In genomic region chrX:129785160-129785947, GRCh38 we compare ENCODE assay signal across 13 cellular contexts. TPM values are rescaled to one million over a fixed set of nuclear protein-coding genes. Genes with fewer than 3 reads are reported as not detected.
DNase-seq lines count a peak whose midpoint lies in the region; FAIRE-seq and TF ChIP-seq lines count a peak whose summit lies in the region.
"Had no signal": no experiment of that assay in that cellular context is flagged by ENCODE, and none has a peak within 500 bp of the region (broad histone marks: within the 10 kb centered on the region; RNA-seq: fewer than 3 reads in every experiment).

No MANE protein-coding gene starts in this region.

- no peak overlapping the region for H3K9ac ChIP-seq in neuronal stem cell (ENCODE audit: low read depth, low read length, poor library complexity)

- no peak overlapping the region for H2BK12ac ChIP-seq in neuronal stem cell (ENCODE audit: low read length)

- H3K27me3 ChIP-seq in neuronal stem cell (ENCODE audit: control insufficient read depth in 3 of 3, insufficient read depth in 3 of 3, low read depth in 1 of 3, low read length in 3 of 3) (peaks cover 0 to 4% (median 0%) of the 10 kb centered on the region in 3 experiments), adrenal gland (no peaks in the 10 kb centered on the region)
- H3K27me3 ChIP-seq: tibial nerve had no signal

- no peak overlapping the region for H2BK15ac ChIP-seq in neuronal stem cell (ENCODE audit: low read length)

- DNase-seq in T-helper 2 cell treated with Interferon-gamma antibody and Interleukin-4, amounts not matched to agents 5 μg/mL and 100 μg/mL, for 36 hours (ENCODE audit: low spot score), result no peak
- no peak for DNase-seq in T-helper 2 cell
- DNase-seq in GM18507 (ENCODE audit: extremely low spot score, insufficient read length, low read depth), result no peak
- no peak for DNase-seq in activated T-helper 1 cell treated with anti-CD3 and anti-CD28 coated beads, Interleukin-12 subunit alpha, Interleukin-12 subunit beta, Interleukin-2, Interleukin-4 antibody, amounts not matched to agents 30 ng/mL and 10 ng/mL and 1 ng/mL, durations not matched to agents 14 hours and 24 hours and 36 hours (ENCODE audit: low spot score)
- DNase-seq in neuronal stem cell (ENCODE audit: low spot score), result no peak
- no peak for DNase-seq in iPS-NIHi11 (ENCODE audit: low spot score)
- DNase-seq in NCI-H446 (lab: John Stamatoyannopoulos, UW), result no peak
- DNase-seq in adrenal gland, result no peak
- DNase-seq: DMS79, kidney glomerular epithelial cell had no signal

- intact Hi-C loops in activated T-helper 1 cell treated with anti-CD3 and anti-CD28 coated beads, Interleukin-12 subunit alpha, Interleukin-12 subunit beta, Interleukin-2, Interleukin-4 antibody, amounts not matched to agents 30 ng/mL and 10 ng/mL and 1 ng/mL, durations not matched to agents 14 hours and 24 hours and 36 hours (cut with micrococcal nuclease), result loop anchor here (10.0 kb wide), 2 partner anchors 181 to 389 kb away; partner anchors contain the start of gene RAB33A
- intact Hi-C loops in adrenal gland (cut with DNase I), result no loop called here

- peaks cover 47% of the 10 kb centered on the region for H3K4me1 Mint-ChIP-seq in T-helper 2 cell treated with Interferon-gamma antibody and Interleukin-4, amounts not matched to agents 5 μg/mL and 100 μg/mL, for 36 hours (ENCODE audit: low read depth)
- H3K4me1 Mint-ChIP-seq in activated T-helper 1 cell treated with anti-CD3 and anti-CD28 coated beads, Interleukin-12 subunit alpha, Interleukin-12 subunit beta, Interleukin-2, Interleukin-4 antibody, amounts not matched to agents 30 ng/mL and 10 ng/mL and 1 ng/mL, durations not matched to agents 14 hours and 24 hours and 36 hours (ENCODE audit: low read depth), result peaks cover 48% of the 10 kb centered on the region

- H3K23ac ChIP-seq in neuronal stem cell (ENCODE audit: low read depth, low read length, poor library complexity), result no peak overlapping the region

- no peaks in the 10 kb centered on the region for H3K36me3 ChIP-seq in neuronal stem cell (replicated peaks in 1 of 2; ENCODE audit: control insufficient read depth in 2 of 2, insufficient read depth in 2 of 2, low read length in 2 of 2)
- no peaks in the 10 kb centered on the region for H3K36me3 ChIP-seq in adrenal gland (replicated peaks in 1 of 2)
- H3K36me3 ChIP-seq: tibial nerve had no signal

- H3K4me3 Mint-ChIP-seq in T-helper 2 cell treated with Interferon-gamma antibody and Interleukin-4, amounts not matched to agents 5 μg/mL and 100 μg/mL, for 36 hours, result peak overlapping the region; percentile 68
- H3K4me3 Mint-ChIP-seq in activated T-helper 1 cell treated with anti-CD3 and anti-CD28 coated beads, Interleukin-12 subunit alpha, Interleukin-12 subunit beta, Interleukin-2, Interleukin-4 antibody, amounts not matched to agents 30 ng/mL and 10 ng/mL and 1 ng/mL, durations not matched to agents 14 hours and 24 hours and 36 hours, result peak overlapping the region; percentile 74

- H3K9me3 ChIP-seq in neuronal stem cell (replicated peaks in 1 of 2; ENCODE audit: control insufficient read depth in 2 of 2, insufficient read depth in 1 of 2, low read depth in 1 of 2, low read length in 2 of 2) (no peaks in the 10 kb centered on the region), adrenal gland (replicated peaks in 1 of 3) (no peaks in the 10 kb centered on the region)
- H3K9me3 ChIP-seq: tibial nerve had no signal

- H3K27ac Mint-ChIP-seq in T-helper 2 cell treated with Interferon-gamma antibody and Interleukin-4, amounts not matched to agents 5 μg/mL and 100 μg/mL, for 36 hours, result peak overlapping the region; percentile 49
- peak overlapping the region; percentile 73 for H3K27ac Mint-ChIP-seq in activated T-helper 1 cell treated with anti-CD3 and anti-CD28 coated beads, Interleukin-12 subunit alpha, Interleukin-12 subunit beta, Interleukin-2, Interleukin-4 antibody, amounts not matched to agents 30 ng/mL and 10 ng/mL and 1 ng/mL, durations not matched to agents 14 hours and 24 hours and 36 hours

- no peak overlapping the region for H3K4ac ChIP-seq in neuronal stem cell (ENCODE audit: low read length)

- no peak for TF ChIP-seq POLR2A in adrenal gland (IDR thresholded peaks at IDR 0.05)

- H3K27ac ChIP-seq in neuronal stem cell (replicated peaks; ENCODE audit: low read length), result no peak overlapping the region
- no peak overlapping the region for H3K27ac ChIP-seq in adrenal gland
- H3K27ac ChIP-seq: tibial nerve had no signal

- H3K4me2 ChIP-seq in neuronal stem cell (ENCODE audit: insufficient read depth, low read length, poor library complexity, severe bottlenecking), result no peak overlapping the region

- peak; percentile 70 for FAIRE-seq in GM18507 (lab: Jason Lieb, UNC)
- FAIRE-seq: H54 had no signal

- H3K9me3 Mint-ChIP-seq in T-helper 2 cell treated with Interferon-gamma antibody and Interleukin-4, amounts not matched to agents 5 μg/mL and 100 μg/mL, for 36 hours, result no peaks in the 10 kb centered on the region
- no peaks in the 10 kb centered on the region for H3K9me3 Mint-ChIP-seq in activated T-helper 1 cell treated with anti-CD3 and anti-CD28 coated beads, Interleukin-12 subunit alpha, Interleukin-12 subunit beta, Interleukin-2, Interleukin-4 antibody, amounts not matched to agents 30 ng/mL and 10 ng/mL and 1 ng/mL, durations not matched to agents 14 hours and 24 hours and 36 hours

- H2BK5ac ChIP-seq in neuronal stem cell (ENCODE audit: low read length), result no peak overlapping the region

- H3K14ac ChIP-seq in neuronal stem cell (ENCODE audit: low read length), result no peak overlapping the region

- H3K79me1 ChIP-seq in neuronal stem cell (ENCODE audit: low read depth, low read length), result no peaks in the 10 kb centered on the region

- no peaks in the 10 kb centered on the region for H3K27me3 Mint-ChIP-seq in T-helper 2 cell treated with Interferon-gamma antibody and Interleukin-4, amounts not matched to agents 5 μg/mL and 100 μg/mL, for 36 hours (ENCODE audit: low read depth)
- H3K27me3 Mint-ChIP-seq in activated T-helper 1 cell treated with anti-CD3 and anti-CD28 coated beads, Interleukin-12 subunit alpha, Interleukin-12 subunit beta, Interleukin-2, Interleukin-4 antibody, amounts not matched to agents 30 ng/mL and 10 ng/mL and 1 ng/mL, durations not matched to agents 14 hours and 24 hours and 36 hours (ENCODE audit: insufficient read depth), result no peaks in the 10 kb centered on the region

- peak overlapping the region; percentile 39 for H2AFZ ChIP-seq in neuronal stem cell (ENCODE audit: low read length)

- H3K4me1 ChIP-seq in neuronal stem cell (ENCODE audit: control insufficient read depth in 2 of 2, insufficient read depth in 1 of 2, low read depth in 1 of 2, low read length in 2 of 2) (peaks cover 0 to 2% of the 10 kb centered on the region in 2 donors), adrenal gland (replicated peaks in 1 of 2) (no peaks in the 10 kb centered on the region)
- H3K4me1 ChIP-seq: tibial nerve had no signal

- WGBS in neuronal stem cell (ENCODE audit: extremely low coverage in 2 of 2, insufficient read length in 2 of 2, insufficient replicate concordance in 1 of 2), 2 donors, result no CpG with 5 or more reads among the region's 11 CpGs
- 65 to 79% (median 68%) methylated on average over 6 to 11 of the region's 11 CpGs for WGBS in adrenal gland, 4 donors

- H3K18ac ChIP-seq in neuronal stem cell (ENCODE audit: low read length), result no peak overlapping the region

- no peak for TF ChIP-seq CTCF in adrenal gland (IDR thresholded peaks at IDR 0.05)

- peaks cover 70% of the 10 kb centered on the region for H3K36me3 Mint-ChIP-seq in T-helper 2 cell treated with Interferon-gamma antibody and Interleukin-4, amounts not matched to agents 5 μg/mL and 100 μg/mL, for 36 hours (ENCODE audit: low read depth)
- peaks cover 50% of the 10 kb centered on the region for H3K36me3 Mint-ChIP-seq in activated T-helper 1 cell treated with anti-CD3 and anti-CD28 coated beads, Interleukin-12 subunit alpha, Interleukin-12 subunit beta, Interleukin-2, Interleukin-4 antibody, amounts not matched to agents 30 ng/mL and 10 ng/mL and 1 ng/mL, durations not matched to agents 14 hours and 24 hours and 36 hours (ENCODE audit: low read depth)

- H2BK120ac ChIP-seq in neuronal stem cell (ENCODE audit: low read depth, low read length), result no peak overlapping the region

- H4K8ac ChIP-seq in neuronal stem cell (ENCODE audit: low read depth, low read length), result no peak overlapping the region

- H4K91ac ChIP-seq in neuronal stem cell (ENCODE audit: low read depth, low read length, poor library complexity), result no peak overlapping the region

- no peak overlapping the region for H2AK5ac ChIP-seq in neuronal stem cell (ENCODE audit: low read depth, low read length)

- H3K4me3 ChIP-seq in neuronal stem cell (ENCODE audit: low read length in 2 of 2) (no peak overlapping the region), adrenal gland (no peak overlapping the region)
- H3K4me3 ChIP-seq: tibial nerve had no signal

RNA-seq across cellular contexts. Expression of gene SASH3, which starts 5.6 kb away (rescaled TPM):
- total RNA-seq in activated T-helper 1 cell treated with anti-CD3 and anti-CD28 coated beads, Interleukin-12 subunit alpha, Interleukin-12 subunit beta, Interleukin-2, Interleukin-4 antibody, amounts not matched to agents 30 ng/mL and 10 ng/mL and 1 ng/mL, durations not matched to agents 14 hours and 24 hours and 36 hours, result 129 and 135 TPM in 2 replicates
- not detected for polyA plus RNA-seq in neuronal stem cell (2013, experiment 1 of 2)
- not detected for polyA plus RNA-seq in neuronal stem cell (2013, experiment 2 of 2)
- total RNA-seq in adrenal gland, result 10 to 100 TPM in 7 of 8 donors, 1 to 10 TPM in 1; 6.3 to 27.8 (median 18.5) TPM
- polyA plus RNA-seq in adrenal gland, result 10 to 100 TPM in 1 of 3 donors, 1 to 10 TPM in 2; 4.9 to 14.3 (median 5.9) TPM
- polyA plus RNA-seq: neural cell had no signal

RNA-seq across cellular contexts. Expression of gene XPNPEP2, which starts 46.6 kb away (rescaled TPM):
- 0.16 and 0.24 TPM in 2 replicates for total RNA-seq in activated T-helper 1 cell treated with anti-CD3 and anti-CD28 coated beads, Interleukin-12 subunit alpha, Interleukin-12 subunit beta, Interleukin-2, Interleukin-4 antibody, amounts not matched to agents 30 ng/mL and 10 ng/mL and 1 ng/mL, durations not matched to agents 14 hours and 24 hours and 36 hours
- 0.29 TPM for polyA plus RNA-seq in neuronal stem cell (2013, experiment 1 of 2)
- 0.30 TPM for polyA plus RNA-seq in neuronal stem cell (2013, experiment 2 of 2)
- total RNA-seq in adrenal gland, result 1 to 10 TPM in 5 of 8 donors, under 1 TPM in 3; 0.18 to 5.4 (median 1.5) TPM
- polyA plus RNA-seq in adrenal gland, result 1 to 10 TPM in 1 of 3 donors, under 1 TPM in 2; 0.56 to 2.4 (median 0.73) TPM
- polyA plus RNA-seq: neural cell had no signal

RNA-seq across cellular contexts. Expression of gene ZDHHC9, which starts 58.3 kb away (rescaled TPM):
- 13.6 and 14.2 TPM in 2 replicates for total RNA-seq in activated T-helper 1 cell treated with anti-CD3 and anti-CD28 coated beads, Interleukin-12 subunit alpha, Interleukin-12 subunit beta, Interleukin-2, Interleukin-4 antibody, amounts not matched to agents 30 ng/mL and 10 ng/mL and 1 ng/mL, durations not matched to agents 14 hours and 24 hours and 36 hours
- 32.4 TPM for polyA plus RNA-seq in neuronal stem cell (2013, experiment 1 of 2)
- polyA plus RNA-seq in neuronal stem cell (2013, experiment 2 of 2), result 32.7 TPM
- 10 to 100 TPM; 20.7 to 75.7 (median 26.4) TPM for total RNA-seq in adrenal gland
- polyA plus RNA-seq in adrenal gland, result 10 to 100 TPM in 1 of 3 donors, 1 to 10 TPM in 2; 4.3 to 33.3 (median 7.2) TPM
